23 cellular contexts compared by ENCODE assay signal in genomic region chr6:20702366-20702765, GRCh38.
"Had no signal": no experiment of that assay in that cellular context is flagged by ENCODE, and none has a peak within 500 bp of the region (broad histone marks: within the 10 kb centered on the region; RNA-seq: fewer than 3 reads in every experiment).

No MANE protein-coding gene starts in this region.

- H3K27me3 Mint-ChIP-seq: activated CD4-positive, alpha-beta T cell treated with anti-CD3 and anti-CD28 coated beads, Interleukin-2, amount 10 ng/mL, durations not matched to agents 7 days and 5 days; central memory CD8-positive, alpha-beta T cell; effector memory CD8-positive, alpha-beta T cell; naive thymus-derived CD8-positive, alpha-beta T cell had no signal

- H3K27ac ChIP-seq: colonic mucosa, dorsolateral prefrontal cortex, esophagus squamous epithelium, gastrocnemius medialis, neutrophil, ovary, psoas muscle, right atrium auricular region, spleen had no signal

- H3K27ac Mint-ChIP-seq: activated CD4-positive, alpha-beta T cell treated with anti-CD3 and anti-CD28 coated beads, Interleukin-2, amount 10 ng/mL, durations not matched to agents 7 days and 5 days; mesothelial cell of epicardium had no signal

- H3K9me3 Mint-ChIP-seq: activated CD4-positive, alpha-beta T cell treated with anti-CD3 and anti-CD28 coated beads, Interleukin-2, amount 10 ng/mL, durations not matched to agents 7 days and 5 days; central memory CD8-positive, alpha-beta T cell; effector memory CD8-positive, alpha-beta T cell; mesothelial cell of epicardium; naive thymus-derived CD8-positive, alpha-beta T cell had no signal

- H3K27me3 ChIP-seq: colonic mucosa, dorsolateral prefrontal cortex, esophagus squamous epithelium, gastrocnemius medialis, neutrophil, ovary, right atrium auricular region, spleen had no signal

- H3K4me3 Mint-ChIP-seq: activated CD4-positive, alpha-beta T cell treated with anti-CD3 and anti-CD28 coated beads, Interleukin-2, amount 10 ng/mL, durations not matched to agents 7 days and 5 days; central memory CD8-positive, alpha-beta T cell; effector memory CD8-positive, alpha-beta T cell; mesothelial cell of epicardium; naive thymus-derived CD8-positive, alpha-beta T cell had no signal

- H3K4me1 ChIP-seq: right atrium auricular region, spleen had no signal

- ATAC-seq: activated naive CD4-positive, alpha-beta T cell treated with anti-CD3 and anti-CD28 coated beads, Interleukin-2, amount 50 U/mL, for 72 hours; effector memory CD8-positive, alpha-beta T cell; gastrocnemius medialis; left ventricle myocardium superior; naive thymus-derived CD8-positive, alpha-beta T cell; psoas muscle; stimulated activated naive CD8-positive, alpha-beta T cell treated with anti-CD3 and anti-CD28 coated beads, Interleukin-15, Interleukin-2, amounts not matched to agents 100 U/mL and 50 U/mL, for 24 hours had no signal

- H3K9me3 ChIP-seq: colonic mucosa, esophagus squamous epithelium, gastrocnemius medialis, neutrophil, ovary, psoas muscle, right atrium auricular region, spleen had no signal

- DNase-seq: activated CD4-positive, alpha-beta T cell treated with anti-CD3 and anti-CD28 coated beads, Interleukin-2, amount 10 ng/mL, durations not matched to agents 7 days and 5 days; activated CD4-positive, CD25-positive, alpha-beta regulatory T cell treated with anti-CD3 and anti-CD28 coated beads, Interleukin-2, amount 50 U/mL, for 72 hours; activated T-cell treated with anti-CD3 and anti-CD28 coated beads, Interleukin-2, amount 50 U/mL, for 1 hour; colonic mucosa; effector memory CD8-positive, alpha-beta T cell; esophagus squamous epithelium; gastrocnemius medialis; head of caudate nucleus; hypothalamus; left ventricle myocardium superior; mammary epithelial cell; naive thymus-derived CD8-positive, alpha-beta T cell; ovary; psoas muscle; spleen; stimulated activated CD4-positive, alpha-beta T cell treated with anti-CD3 and anti-CD28 coated beads, Interleukin-4, amount 100 ng/mL, for 1 hour; stimulated activated naive CD8-positive, alpha-beta T cell treated with anti-CD3 and anti-CD28 coated beads, Interleukin-15, Interleukin-2, amounts not matched to agents 100 U/mL and 50 U/mL, for 24 hours had no signal

- H3K36me3 Mint-ChIP-seq: mesothelial cell of epicardium had no signal
